Comparison of ENCODE assay signal across 23 cellular contexts in the genomic region with DNA sequence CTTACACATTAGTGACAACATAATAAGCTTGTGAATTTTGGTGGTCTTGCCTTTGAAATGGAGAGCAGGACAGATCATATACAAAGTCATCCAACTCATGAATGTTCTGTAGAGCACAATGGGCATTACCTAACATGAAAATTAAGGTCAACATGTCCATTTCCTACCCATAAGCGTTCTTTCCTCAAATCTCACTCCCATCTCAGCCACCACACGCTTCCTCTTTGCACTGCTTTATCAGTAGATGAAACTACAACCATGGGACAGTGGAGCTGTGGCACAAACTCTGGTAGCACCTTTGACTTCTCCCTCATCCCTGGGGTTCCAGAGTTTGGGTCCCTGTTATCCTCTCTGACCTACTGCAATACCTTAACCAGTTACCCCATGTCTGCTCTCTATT. TPM values are rescaled to one million over a fixed set of nuclear protein-coding genes. Genes with fewer than 3 reads are reported as not detected.
DNase-seq lines count a peak whose midpoint lies in the region; ATAC-seq, FAIRE-seq and TF ChIP-seq lines count a peak whose summit lies in the region.
"Had no signal": no experiment of that assay in that cellular context is flagged by ENCODE, and none has a peak within 500 bp of the region (broad histone marks: within the 10 kb centered on the region; RNA-seq: fewer than 3 reads in every experiment).

No MANE protein-coding gene starts in this region.

- POLR2A ChIA-PET in GM12878 (lab: Charles Lee) = interaction anchor here (0.5 to 1.2 kb wide), 4 partner anchors 11 to 154 kb away, joined by 3 to 4 read pairs (median 3); no protein-coding TSS in a partner anchor

- no peak overlapping the region for H2BK12ac ChIP-seq in trophoblast cell (ENCODE audit: low read length)

- no peaks in the 10 kb centered on the region for H4K20me1 ChIP-seq in GM12878 (ENCODE audit: control insufficient read depth, insufficient read depth)
- H4K20me1 ChIP-seq: BLaER1 treated with 17β-estradiol and CSF1 and Interleukin-3, amounts not matched to agents 10 nM and 100 nM had no signal

- no peak overlapping the region for H3K4me2 ChIP-seq in GM12878 (ENCODE audit: control insufficient read depth, insufficient read depth)
- no peak overlapping the region for H3K4me2 ChIP-seq in trophoblast cell (ENCODE audit: low read length)
- H3K4me2 ChIP-seq: SK-N-SH had no signal

- H3K9ac ChIP-seq in GM12878 (ENCODE audit: control insufficient read depth, insufficient read depth, low read length) (no peak overlapping the region), trophoblast cell (ENCODE audit: low read length) (no peak overlapping the region)
- H3K9ac ChIP-seq: BLaER1 treated with 17β-estradiol and CSF1 and Interleukin-3, amounts not matched to agents 10 nM and 100 nM; SK-N-SH had no signal

- no TSS peak for BruUV-seq in GM12878 (replicated peaks; lab: Mats Ljungman, UMichigan)

- RAD21 ChIA-PET in GM12878 (lab: Charles Lee; ENCODE audit: unreplicated experiment) = interaction anchor here (1.0 to 3.9 kb wide), 10 partner anchors 11 to 255 kb away, joined by 3 to 21 read pairs (median 4); no protein-coding TSS in a partner anchor

- no peak overlapping the region for H2BK5ac ChIP-seq in trophoblast cell (ENCODE audit: low read depth, low read length, poor library complexity)

- no peak for FAIRE-seq in GM12878 (lab: Jason Lieb, UNC)
- no peak for FAIRE-seq in H54 (lab: Jason Lieb, UNC)
- FAIRE-seq: GM12891, H1 had no signal

- in situ Hi-C loops in GM12878 (cut with MboI) = no loop called here

- no peak overlapping the region for H3K18ac ChIP-seq in trophoblast cell (ENCODE audit: low read length)

- no peak overlapping the region for H4K12ac ChIP-seq in trophoblast cell (ENCODE audit: low read depth, low read length)

- no peaks in the 10 kb centered on the region; a peak in 1 of 4 replicates for H3K36me3 ChIP-seq in GM12878 (ENCODE audit: control insufficient read depth in 2 of 2, insufficient read depth in 2 of 2, low read length in 1 of 2)
- H3K36me3 ChIP-seq in lower lobe of right lung = peaks cover 7% of the 10 kb centered on the region
- H3K36me3 ChIP-seq in trophoblast cell (ENCODE audit: control insufficient read depth in 1 of 2, insufficient read depth in 2 of 2, low read length in 2 of 2) = peaks cover 0 to 3% of the 10 kb centered on the region in 2 experiments

- H4K8ac ChIP-seq in trophoblast cell (ENCODE audit: low read depth, low read length) = no peak overlapping the region

- no peak overlapping the region for H3K14ac ChIP-seq in trophoblast cell (ENCODE audit: low read length)

- TF ChIP-seq RAD21 in GM12878 (IDR thresholded peaks at IDR 0.05; ENCODE audit: insufficient read depth, low read depth, low read length) = no peak

- SMC1A ChIA-PET in GM12878 (lab: Charles Lee; ENCODE audit: uncharacterized antibody, unreplicated experiment) = interaction anchor here (0.7 to 2.3 kb wide), 12 partner anchors 10 to 254 kb away, joined by 3 to 20 read pairs (median 4); no protein-coding TSS in a partner anchor

- H3K27me3 ChIP-seq in GM12878 (replicated peaks in 1 of 2; ENCODE audit: control insufficient read depth in 2 of 2, insufficient read depth in 2 of 2, low read length in 1 of 2) (no peaks in the 10 kb centered on the region), lower lobe of right lung (ENCODE audit: low read depth) (no peaks in the 10 kb centered on the region), trophoblast cell (ENCODE audit: insufficient read depth, low read length) (no peaks in the 10 kb centered on the region)
- H3K27me3 ChIP-seq: BLaER1 treated with 17β-estradiol and CSF1 and Interleukin-3, amounts not matched to agents 10 nM and 100 nM had no signal

- H3K4me1 ChIP-seq in GM12878 (ENCODE audit: control insufficient read depth, insufficient read depth, low read length) = no peaks in the 10 kb centered on the region
- H3K4me1 ChIP-seq in lower lobe of right lung = peaks cover 48% of the 10 kb centered on the region
- peaks cover 2 to 11% of the 10 kb centered on the region in 2 experiments for H3K4me1 ChIP-seq in trophoblast cell (ENCODE audit: control insufficient read depth in 1 of 2, insufficient read depth in 2 of 2, low read length in 2 of 2)

- TF ChIP-seq EP300 in GM12878 (IDR thresholded peaks at IDR 0.05; ENCODE audit: borderline replicate concordance in 1 of 2, control insufficient read depth in 1 of 2, low read depth in 2 of 2, low read length in 2 of 2) = no peak

- H3K4ac ChIP-seq in trophoblast cell (ENCODE audit: low read depth, low read length) = no peak overlapping the region

- H2AFZ ChIP-seq in GM12878 (ENCODE audit: control insufficient read depth, low read depth, low read length) = no peak overlapping the region
- H2AFZ ChIP-seq in trophoblast cell (ENCODE audit: insufficient read depth, low read length, poor library complexity) = peak overlapping the region; percentile 17

- no peak overlapping the region for H2AK5ac ChIP-seq in trophoblast cell (ENCODE audit: low read length)

- H3K9me3 ChIP-seq in GM12878 (replicated peaks; ENCODE audit: control insufficient read depth, insufficient read depth, low read length) (no peaks in the 10 kb centered on the region), lower lobe of right lung (no peaks in the 10 kb centered on the region), trophoblast cell (ENCODE audit: insufficient read depth, low read depth, low read length) (no peaks in the 10 kb centered on the region)
- H3K9me3 ChIP-seq: SK-N-SH had no signal

- CTCF ChIA-PET in GM12878 (lab: Yijun Ruan, JAX) = interaction anchor here (0.7 to 3.8 kb wide), 8 partner anchors 12 to 77 kb away, joined by 3 to 19 read pairs (median 4); no protein-coding TSS in a partner anchor

- H4K91ac ChIP-seq in trophoblast cell (ENCODE audit: low read depth, low read length) = no peak overlapping the region

- WGBS in GM12878 (ENCODE audit: insufficient coverage, insufficient replicate concordance, low lambda C conversion rate, missing lambda C conversion rate) = 66% methylated on average over 2 of the region's 2 CpGs
- no CpG with 5 or more reads among the region's 2 CpGs for WGBS in trophoblast cell (ENCODE audit: extremely low coverage, insufficient coverage, insufficient read length)

- H3K27ac ChIP-seq in GM12878 (ENCODE audit: control insufficient read depth, insufficient read depth) (no peak overlapping the region), lower lobe of right lung (no peak overlapping the region), trophoblast cell (ENCODE audit: low read depth, low read length) (no peak overlapping the region)
- H3K27ac ChIP-seq: BLaER1 treated with 17β-estradiol and CSF1 and Interleukin-3, amounts not matched to agents 10 nM and 100 nM had no signal

- no peak for TF ChIP-seq CTCF in NB4 (IDR thresholded peaks at IDR 0.05; ENCODE audit: low read depth, low read length)
- no peak for TF ChIP-seq CTCF in GM12878 (IDR thresholded peaks at IDR 0.05 in 2 of 3, conservative IDR thresholded peaks at IDR 0.05 in 1 of 3; ENCODE audit: control insufficient read depth in 2 of 3, extremely low read depth in 1 of 3, insufficient read depth in 1 of 3, low read depth in 3 of 3, low read length in 3 of 3)
- no peak for TF ChIP-seq CTCF in lower lobe of right lung (IDR thresholded peaks at IDR 0.05)

- H3K79me1 ChIP-seq in trophoblast cell (ENCODE audit: low read length) = peaks cover 11% of the 10 kb centered on the region

- no peak for ATAC-seq in GM12878
- ATAC-seq in lower lobe of right lung = no peak
- ATAC-seq in GM18502 (IDR thresholded peaks at IDR 0.05; ENCODE audit: poor library complexity, unreplicated experiment) = no peak

- H3K79me2 ChIP-seq in GM12878 (ENCODE audit: control insufficient read depth, insufficient read depth, low read length) = no peaks in the 10 kb centered on the region
- H3K79me2 ChIP-seq in trophoblast cell (ENCODE audit: control insufficient read depth, insufficient read depth, low read length, poor library complexity) = peaks cover 4% of the 10 kb centered on the region

- no peak for TF ChIP-seq POLR2A in NB4 (IDR thresholded peaks at IDR 0.05; ENCODE audit: extremely low read depth, insufficient read length)
- TF ChIP-seq POLR2A in GM12878 (IDR thresholded peaks at IDR 0.05; ENCODE audit: low read depth, low read length) = no peak
- no peak for TF ChIP-seq POLR2A in H54 (IDR thresholded peaks at IDR 0.05; ENCODE audit: low read depth, low read length)

- DNase-seq in NB4 (ENCODE audit: low read depth) = peak; percentile 22
- no peak for DNase-seq in GM12878 (ENCODE audit: low read depth, low spot score)
- no peak for DNase-seq in lower lobe of right lung
- DNase-seq in trophoblast cell = no peak
- DNase-seq in H54 (ENCODE audit: insufficient read length, low spot score) = no peak
- DNase-seq in RKO (ENCODE audit: low spot score) = no peak
- DNase-seq: ACHN; CD4-positive, alpha-beta memory T cell; DND-41; MM.1S; NCI-H1105; NCI-H146; NCI-H2029; NCI-H226; NCI-H510A treated with DMSO at 0.1 percent for 48 hours; NCI-H748 treated with DMSO at 0.1 percent for 48 hours; SIG-M5; SK-N-SH had no signal

- H2BK120ac ChIP-seq in trophoblast cell (ENCODE audit: insufficient read depth, low read length, poor library complexity) = no peak overlapping the region

- intact Hi-C loops in GM12878 (cut with micrococcal nuclease; ENCODE audit: unreplicated experiment) = no loop called here
- intact Hi-C loops in lower lobe of right lung (cut with DNase I) = no loop called here

- H3K23ac ChIP-seq in trophoblast cell (ENCODE audit: low read length) = no peak overlapping the region

- H3K4me3 ChIP-seq in NB4 (ENCODE audit: low read depth, low read length) (no peak overlapping the region), GM12878 (no peak overlapping the region), lower lobe of right lung (peak overlapping the region; percentile 85), trophoblast cell (ENCODE audit: low read depth, low read length) (no peak overlapping the region)
- H3K4me3 ChIP-seq: BLaER1 treated with 17β-estradiol and CSF1 and Interleukin-3, amounts not matched to agents 10 nM and 100 nM had no signal

RNA-seq across cellular contexts. Expression of a gene that starts 2.2 kb away (rescaled TPM):
- 424 and 425 TPM in 2 replicates for total RNA-seq in GM12878 (2013; cell fraction: nucleolus; rRNA removed)
- total RNA-seq in GM12878 (2014; rRNA removed) (43.8 and 53.2 TPM in 2 replicates), GM12878 (2014; rRNA removed; fragmentation: Illumina TruSeq; extraction: Trizol) (46.6 and 48.8 TPM in 2 replicates), GM12878 (2021) (32.7 TPM in 2 replicates), lower lobe of right lung (168 TPM)
- polyA plus RNA-seq in GM12878 (2011; ENCODE audit: low read depth) = 0.51 TPM
- polyA plus RNA-seq in GM12878 (2011; rRNA removed) (127 and 183 TPM in 2 replicates), GM12878 (2014; fragmentation: Illumina TruSeq; extraction: Trizol) (56.8 and 63.6 TPM in 2 replicates), GM12878 (2014; fragmentation: Nextera tagmentation; extraction: Ambion mirVana) (10 to 100 TPM; 22.9 to 30.2 TPM), GM12878 (2014; rRNA removed) (40.4 and 52.4 TPM in 2 replicates), GM12878 (2016; fragmentation: Nextera tagmentation; extraction: Ambion mirVana) (10 to 100 TPM; 45.7 to 48.2 TPM)
- 63.0 and 64.4 TPM in 2 replicates for polyA plus RNA-seq in GM12878 (2011; cell fraction: cytosol; rRNA removed)
- polyA plus RNA-seq in GM12878 (2011; cell fraction: nucleus; rRNA removed) = 167 and 175 TPM in 2 replicates
- 1.7 and 2.1 TPM in 2 replicates for polyA plus RNA-seq in GM12878 (2012)
- 45.5 and 68.0 TPM in 2 replicates for polyA minus RNA-seq in GM12878 (2011; rRNA and poly(A)+ RNA removed)
- 22.5 and 33.3 TPM in 2 replicates for polyA minus RNA-seq in GM12878 (2011; cell fraction: cytosol; rRNA and poly(A)+ RNA removed)
- polyA minus RNA-seq in GM12878 (2011; cell fraction: nucleus; rRNA and poly(A)+ RNA removed) = 74.6 and 100.0 TPM in 2 replicates
- 74.0 and 77.4 TPM in 2 replicates for polyA plus RNA-seq in trophoblast cell (2013)

RNA-seq across cellular contexts. Expression of a gene that starts 36.4 kb away (rescaled TPM):
- total RNA-seq in GM12878 (2013; cell fraction: nucleolus; rRNA removed) = 1.5 and 3.0 TPM in 2 replicates
- 0.45 and 0.71 TPM in 2 replicates for total RNA-seq in GM12878 (2014; rRNA removed)
- total RNA-seq in GM12878 (2014; rRNA removed; fragmentation: Illumina TruSeq; extraction: Trizol) = 0.76 and 1.0 TPM in 2 replicates
- 0.64 and 0.69 TPM in 2 replicates for total RNA-seq in GM12878 (2021)
- polyA plus RNA-seq in GM12878 (2011; ENCODE audit: low read depth) = not detected
- polyA plus RNA-seq in GM12878 (2011; rRNA removed) = 1.7 and 2.0 TPM in 2 replicates
- 0.59 and 0.76 TPM in 2 replicates for polyA plus RNA-seq in GM12878 (2011; cell fraction: cytosol; rRNA removed)
- polyA plus RNA-seq in GM12878 (2011; cell fraction: nucleus; rRNA removed) = 2.0 and 2.7 TPM in 2 replicates
- not detected in 2 replicates for polyA plus RNA-seq in GM12878 (2012)
- polyA plus RNA-seq in GM12878 (2014; fragmentation: Illumina TruSeq; extraction: Trizol) = 0.29 and 0.78 TPM in 2 replicates
- polyA plus RNA-seq in GM12878 (2014; fragmentation: Nextera tagmentation; extraction: Ambion mirVana) = 1 to 10 TPM; 1.4 to 2.0 TPM
- polyA plus RNA-seq in GM12878 (2014; rRNA removed) = 0.69 and 0.78 TPM in 2 replicates
- 1 to 10 TPM; 1.0 to 1.4 TPM for polyA plus RNA-seq in GM12878 (2016; fragmentation: Nextera tagmentation; extraction: Ambion mirVana)
- 0.88 and 1.0 TPM in 2 replicates for polyA minus RNA-seq in GM12878 (2011; rRNA and poly(A)+ RNA removed)
- polyA minus RNA-seq in GM12878 (2011; cell fraction: cytosol; rRNA and poly(A)+ RNA removed) = not detected in 2 replicates
- polyA minus RNA-seq in GM12878 (2011; cell fraction: nucleus; rRNA and poly(A)+ RNA removed) = 2.2 and 2.9 TPM in 2 replicates
- total RNA-seq in lower lobe of right lung = 25.6 TPM
- polyA plus RNA-seq in trophoblast cell (2013) = 0.03 and 0.06 TPM in 2 replicates
- total RNA-seq: CD4-positive, alpha-beta memory T cell; H1; LHCN-M2 had no signal
- polyA plus RNA-seq: CD4-positive, alpha-beta memory T cell; H1; SK-N-SH had no signal

RNA-seq across cellular contexts. Expression of a gene that starts 53.1 kb away (rescaled TPM):
- total RNA-seq in GM12878 (2013; cell fraction: nucleolus; rRNA removed) = 0.27 and 1.1 TPM in 2 replicates
- not detected in 2 replicates for total RNA-seq in GM12878 (2014; rRNA removed)
- not detected in 2 replicates for total RNA-seq in GM12878 (2014; rRNA removed; fragmentation: Illumina TruSeq; extraction: Trizol)
- 0.08 TPM in 1 of 2 replicates, not detected in the other for total RNA-seq in GM12878 (2021)
- polyA plus RNA-seq in GM12878 (2011; ENCODE audit: low read depth) = not detected
- 1.1 and 1.3 TPM in 2 replicates for polyA plus RNA-seq in GM12878 (2011; rRNA removed)
- polyA plus RNA-seq in GM12878 (2011; cell fraction: cytosol; rRNA removed) = 0.64 and 0.82 TPM in 2 replicates
- 0.56 and 1.1 TPM in 2 replicates for polyA plus RNA-seq in GM12878 (2011; cell fraction: nucleus; rRNA removed)
- polyA plus RNA-seq in GM12878 (2012) = not detected in 2 replicates
- polyA plus RNA-seq in GM12878 (2014; fragmentation: Illumina TruSeq; extraction: Trizol) = not detected in 2 replicates
- polyA plus RNA-seq in GM12878 (2014; fragmentation: Nextera tagmentation; extraction: Ambion mirVana) = not detected
- polyA plus RNA-seq in GM12878 (2014; rRNA removed) = 0.12 TPM in 1 of 2 replicates, not detected in the other
- not detected for polyA plus RNA-seq in GM12878 (2016; fragmentation: Nextera tagmentation; extraction: Ambion mirVana)
- 1.2 and 1.9 TPM in 2 replicates for polyA minus RNA-seq in GM12878 (2011; rRNA and poly(A)+ RNA removed)
- polyA minus RNA-seq in GM12878 (2011; cell fraction: cytosol; rRNA and poly(A)+ RNA removed) = not detected in 2 replicates
- 0.73 and 1.4 TPM in 2 replicates for polyA minus RNA-seq in GM12878 (2011; cell fraction: nucleus; rRNA and poly(A)+ RNA removed)
- 0.50 TPM for total RNA-seq in lower lobe of right lung
- not detected in 2 replicates for polyA plus RNA-seq in trophoblast cell (2013)
- total RNA-seq: CD4-positive, alpha-beta memory T cell; H1 had no signal
- polyA plus RNA-seq: CD4-positive, alpha-beta memory T cell; H1; SK-N-SH had no signal
